ENCODE assay signal across 20 cellular contexts in genomic region chr17:29018788-29019474, GRCh38. TPM values are rescaled to one million over a fixed set of nuclear protein-coding genes. Genes with fewer than 3 reads are reported as not detected.
DNase-seq lines count a peak whose midpoint lies in the region; ATAC-seq and TF ChIP-seq lines count a peak whose summit lies in the region.
"Had no signal": no experiment of that assay in that cellular context is flagged by ENCODE, and none has a peak within 500 bp of the region (broad histone marks: within the 10 kb centered on the region; RNA-seq: fewer than 3 reads in every experiment).

No MANE protein-coding gene starts in this region.

- TF ChIP-seq CTCF in A673 (conservative IDR thresholded peaks at IDR 0.05; ENCODE audit: low read depth, low read length): no peak
- TF ChIP-seq CTCF in glutamatergic neuron (IDR thresholded peaks at IDR 0.05; ENCODE audit: partially characterized antibody, unreplicated experiment): no peak

- peaks cover 24% of the 10 kb centered on the region for H3K4me1 ChIP-seq in A673 (ENCODE audit: insufficient read depth, low read length, poor library complexity, severe bottlenecking)

- intact Hi-C loops in A673 (cut with micrococcal nuclease; ENCODE audit: unreplicated experiment): no loop called here

- peaks cover 16% of the 10 kb centered on the region for H3K4me1 Mint-ChIP-seq in glutamatergic neuron (ENCODE audit: low read depth, unreplicated experiment)

- CTCF ChIA-PET in A673 (lab: Charles Lee): interaction anchor here (1.7 kb wide), 1 partner anchor 98 kb away, joined by 8 read pairs; no protein-coding TSS in a partner anchor

- no peaks in the 10 kb centered on the region for H3K27me3 ChIP-seq in A673 (replicated peaks; ENCODE audit: insufficient read depth, low read depth, low read length, poor library complexity)
- H3K27me3 ChIP-seq in H7 (ENCODE audit: control insufficient read depth, insufficient read depth, low read length): no peaks in the 10 kb centered on the region
- H3K27me3 ChIP-seq: thyroid gland had no signal

- no peaks in the 10 kb centered on the region for H3K9me3 Mint-ChIP-seq in glutamatergic neuron (ENCODE audit: unreplicated experiment)
- H3K9me3 Mint-ChIP-seq: activated CD4-positive, alpha-beta memory T cell treated with anti-CD3 and anti-CD28 coated beads for 36 hours; naive thymus-derived CD4-positive, alpha-beta T cell had no signal

- no peaks in the 10 kb centered on the region for H3K9me3 ChIP-seq in A673 (ENCODE audit: low read depth, low read length, poor library complexity, severe bottlenecking)
- H3K9me3 ChIP-seq: esophagus muscularis mucosa, spleen, thyroid gland had no signal

- H3K27ac ChIP-seq in A673 (ENCODE audit: low read depth, low read length, poor library complexity, severe bottlenecking): peak overlapping the region; percentile 4
- H3K27ac ChIP-seq: cardiac muscle cell, esophagus muscularis mucosa, spleen, thyroid gland had no signal

- ATAC-seq in HG03378 (IDR thresholded peaks at IDR 0.05; ENCODE audit: unreplicated experiment): no peak
- ATAC-seq in GM21367 (IDR thresholded peaks at IDR 0.05; ENCODE audit: unreplicated experiment): no peak
- ATAC-seq: naive thymus-derived CD4-positive, alpha-beta T cell had no signal

- H3K36me3 Mint-ChIP-seq in glutamatergic neuron (ENCODE audit: unreplicated experiment): no peaks in the 10 kb centered on the region
- H3K36me3 Mint-ChIP-seq: activated CD4-positive, alpha-beta memory T cell treated with anti-CD3 and anti-CD28 coated beads for 36 hours; naive thymus-derived CD4-positive, alpha-beta T cell had no signal

- H3K4me3 Mint-ChIP-seq in glutamatergic neuron (ENCODE audit: unreplicated experiment): peak overlapping the region; percentile 35
- H3K4me3 Mint-ChIP-seq: activated CD4-positive, alpha-beta memory T cell treated with anti-CD3 and anti-CD28 coated beads for 36 hours had no signal

- H3K27ac Mint-ChIP-seq in glutamatergic neuron (ENCODE audit: unreplicated experiment): no peak overlapping the region
- H3K27ac Mint-ChIP-seq: activated CD4-positive, alpha-beta memory T cell treated with anti-CD3 and anti-CD28 coated beads for 36 hours; naive thymus-derived CD4-positive, alpha-beta T cell; progenitor cell of endocrine pancreas had no signal

- H3K27me3 Mint-ChIP-seq in glutamatergic neuron (ENCODE audit: unreplicated experiment): peaks cover 6% of the 10 kb centered on the region

- H3K36me3 ChIP-seq in A673 (ENCODE audit: insufficient read depth, low read length, poor library complexity, severe bottlenecking) (no peaks in the 10 kb centered on the region), H7 (replicated peaks; ENCODE audit: control insufficient read depth, insufficient read depth, low read length) (no peaks in the 10 kb centered on the region)
- H3K36me3 ChIP-seq: cardiac muscle cell, esophagus muscularis mucosa, spleen, thyroid gland had no signal

- DNase-seq in A673 (ENCODE audit: low spot score) (peak; percentile 84), H7 (peak; percentile 70), NCI-H748 (lab: John Stamatoyannopoulos, UW; ENCODE audit: unreplicated experiment) (peak; percentile 59), glutamatergic neuron (no peak), pons (ENCODE audit: low spot score) (no peak), KG1 (lab: John Stamatoyannopoulos, UW) (no peak)
- DNase-seq: activated CD4-positive, alpha-beta memory T cell treated with anti-CD3 and anti-CD28 coated beads for 36 hours; GOT3; naive thymus-derived CD4-positive, alpha-beta T cell; NCI-H1930; NCI-H510A; spleen had no signal

- POLR2A ChIA-PET in A673 (lab: Charles Lee; ENCODE audit: low non-redundant PET): no interaction called here

- H3K4me3 ChIP-seq in A673 (ENCODE audit: low read depth, low read length, poor library complexity, severe bottlenecking) (no peak overlapping the region), H7 (ENCODE audit: insufficient read depth, low read depth, low read length) (no peak overlapping the region)
- H3K4me3 ChIP-seq: cardiac muscle cell, thyroid gland had no signal

- no TSS peak for BruUV-seq in A673 (replicated peaks; lab: Mats Ljungman, UMichigan)

RNA-seq across cellular contexts. Expression of gene SEZ6, which starts 13.1 kb away (rescaled TPM):
- 1.5 and 2.6 TPM in 2 replicates for total RNA-seq in A673 (2021)
- 0.37 and 0.83 TPM in 2 replicates for total RNA-seq in H7 (2014; rRNA removed; shearing (Covaris generic))
- total RNA-seq in glutamatergic neuron (ENCODE audit: unreplicated experiment): 6.7 TPM
- total RNA-seq: activated CD4-positive, alpha-beta memory T cell treated with anti-CD3 and anti-CD28 coated beads for 36 hours; lower leg skin; RPMI7951; thyroid gland had no signal

RNA-seq across cellular contexts. Expression of gene PIPOX, which starts 24.0 kb away (rescaled TPM):
- total RNA-seq in A673 (2021): 7.8 and 8.8 TPM in 2 replicates
- 17.4 and 26.4 TPM in 2 replicates for total RNA-seq in H7 (2014; rRNA removed; shearing (Covaris generic))
- 1.4 TPM for total RNA-seq in glutamatergic neuron (ENCODE audit: unreplicated experiment)

Comparison
In these comparisons a context has a peak if more than half of its experiments do, and no peak if none do; other contexts are left out.
1. DNase-seq: peak in A673 (single experiment), H7 (single experiment) and NCI-H748 (single experiment); none in glutamatergic neuron (single experiment), pons (single experiment) and KG1 (single experiment).